Comparison of ENCODE assay signal across 13 cellular contexts in the genomic region with DNA sequence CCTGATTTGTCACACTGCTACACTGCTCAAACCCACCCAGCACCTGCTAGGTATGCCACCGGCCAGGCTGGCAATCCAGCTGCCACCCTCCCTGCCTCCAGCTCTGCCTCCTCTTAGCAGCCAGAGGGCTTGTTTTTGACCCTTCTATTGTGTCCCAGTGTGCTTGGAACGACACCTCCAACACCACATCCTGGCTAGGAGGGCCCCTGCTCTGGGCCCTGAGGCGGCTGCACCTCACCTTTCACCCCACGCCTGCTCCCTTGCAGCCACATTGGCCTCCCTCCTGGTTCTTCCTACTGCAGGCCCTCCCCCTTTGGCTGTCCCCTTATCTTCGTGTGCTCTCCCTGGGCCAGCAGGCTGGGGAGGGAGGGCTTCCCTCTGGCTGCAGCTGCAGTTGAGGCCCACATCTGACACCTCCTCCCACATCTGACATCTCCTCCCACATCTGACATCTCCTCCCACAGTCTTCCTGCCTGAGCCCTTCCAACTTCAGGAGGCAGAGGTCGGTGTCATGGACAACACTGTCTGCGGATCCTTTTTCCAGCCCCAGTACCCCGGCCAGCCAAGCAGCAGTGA. TPM values are rescaled to one million over a fixed set of nuclear protein-coding genes. Genes with fewer than 3 reads are reported as not detected.
DNase-seq lines count a peak whose midpoint lies in the region; ATAC-seq and TF ChIP-seq lines count a peak whose summit lies in the region.
"Not testable (repeated sequence)": the region's sequence is repeated elsewhere in the genome, so short reads cannot be mapped to it uniquely, and the experiment has no call there.
"Had no signal": no experiment of that assay in that cellular context is flagged by ENCODE, and none has a peak within 500 bp of the region (broad histone marks: within the 10 kb centered on the region; RNA-seq: fewer than 3 reads in every experiment).

No MANE protein-coding gene starts in this region.

- H3K4me1 Mint-ChIP-seq in activated CD8-positive, alpha-beta T cell treated with anti-CD3 and anti-CD28 coated beads for 36 hours (ENCODE audit: low read depth); effector memory CD8-positive, alpha-beta T cell (ENCODE audit: low read depth in 2 of 2); natural killer cell treated with Interleukin-12 subunit alpha and Interleukin-12 subunit beta and Interleukin-15 and Interleukin-18, amount 100 ng/mL, for 72 hours (ENCODE audit: low read depth in 2 of 2); stimulated activated naive CD8-positive, alpha-beta T cell treated with anti-CD3 and anti-CD28 coated beads, Interleukin-15, amount 100 ng/mL, for 72 hours: not testable (repeated sequence)

- not testable (repeated sequence) for H3K9me3 Mint-ChIP-seq in activated CD8-positive, alpha-beta T cell treated with anti-CD3 and anti-CD28 coated beads for 36 hours; effector memory CD8-positive, alpha-beta T cell; natural killer cell treated with Interleukin-12 subunit alpha and Interleukin-12 subunit beta and Interleukin-15 and Interleukin-18, amount 100 ng/mL, for 72 hours; stimulated activated naive CD8-positive, alpha-beta T cell treated with anti-CD3 and anti-CD28 coated beads, Interleukin-15, amount 100 ng/mL, for 72 hours

- POLR2A ChIA-PET in activated CD8-positive, alpha-beta T cell treated with anti-CD3 and anti-CD28 coated beads for 36 hours (lab: Charles Lee) = not testable (repeated sequence)

- not testable (repeated sequence) for H3K4me3 ChIP-seq in DND-41 (ENCODE audit: low read depth in 1 of 2, low read length in 2 of 2); left lung

- H2AFZ ChIP-seq in DND-41 (ENCODE audit: low read depth, low read length) = not testable (repeated sequence)

- H3K36me3 Mint-ChIP-seq in activated CD8-positive, alpha-beta T cell treated with anti-CD3 and anti-CD28 coated beads for 36 hours (ENCODE audit: low read depth); effector memory CD8-positive, alpha-beta T cell (ENCODE audit: insufficient read depth); natural killer cell treated with Interleukin-12 subunit alpha and Interleukin-12 subunit beta and Interleukin-15 and Interleukin-18, amount 100 ng/mL, for 72 hours: not testable (repeated sequence)

- not testable (repeated sequence) for TF ChIP-seq CTCF in DND-41 (IDR thresholded peaks at IDR 0.05; ENCODE audit: borderline replicate concordance, extremely low read depth, low read length, poor library complexity, severe bottlenecking); activated CD8-positive, alpha-beta T cell treated with anti-CD3 and anti-CD28 coated beads for 36 hours (IDR thresholded peaks at IDR 0.05); left lung (IDR thresholded peaks at IDR 0.05)

- not testable (repeated sequence) for H3K79me2 ChIP-seq in DND-41 (ENCODE audit: insufficient read depth, low read length)

- H3K36me3 ChIP-seq in DND-41 (ENCODE audit: insufficient read depth, low read length); left lung: not testable (repeated sequence)

- not testable (repeated sequence) for H4K20me1 ChIP-seq in DND-41 (ENCODE audit: insufficient read depth, low read length)

- not testable (repeated sequence) for H3K27me3 ChIP-seq in DND-41 (ENCODE audit: insufficient read depth, low read length, poor library complexity); left lung

- peak; percentile 64; the same call in 1 of the 3 replicates for ATAC-seq in DND-41 (ENCODE audit: insufficient read depth, low read depth)
- peak; percentile 30 for ATAC-seq in activated CD8-positive, alpha-beta T cell treated with anti-CD3 and anti-CD28 coated beads for 36 hours
- peak; percentile 46 for ATAC-seq in effector memory CD8-positive, alpha-beta T cell (replicated peaks)
- ATAC-seq in Right ventricle myocardium inferior = peak; percentile 66
- peak; percentile 81 to 87 for ATAC-seq in left cardiac atrium
- ATAC-seq in left lung = peak; percentile 32
- ATAC-seq in natural killer cell treated with Interleukin-12 subunit alpha and Interleukin-12 subunit beta and Interleukin-15 and Interleukin-18, amount 100 ng/mL, for 72 hours = peak; percentile 73 to 76
- ATAC-seq in stimulated activated naive CD8-positive, alpha-beta T cell treated with anti-CD3 and anti-CD28 coated beads, Interleukin-15, amount 100 ng/mL, for 72 hours = peak; percentile 16

- H3K27ac ChIP-seq in DND-41 (ENCODE audit: low read length); left lung: not testable (repeated sequence)

- not testable (repeated sequence) for H3K4me3 Mint-ChIP-seq in activated CD8-positive, alpha-beta T cell treated with anti-CD3 and anti-CD28 coated beads for 36 hours; effector memory CD8-positive, alpha-beta T cell; natural killer cell treated with Interleukin-12 subunit alpha and Interleukin-12 subunit beta and Interleukin-15 and Interleukin-18, amount 100 ng/mL, for 72 hours; stimulated activated naive CD8-positive, alpha-beta T cell treated with anti-CD3 and anti-CD28 coated beads, Interleukin-15, amount 100 ng/mL, for 72 hours

- not testable (repeated sequence) for H3K27ac Mint-ChIP-seq in activated CD8-positive, alpha-beta T cell treated with anti-CD3 and anti-CD28 coated beads for 36 hours; effector memory CD8-positive, alpha-beta T cell; natural killer cell treated with Interleukin-12 subunit alpha and Interleukin-12 subunit beta and Interleukin-15 and Interleukin-18, amount 100 ng/mL, for 72 hours; stimulated activated naive CD8-positive, alpha-beta T cell treated with anti-CD3 and anti-CD28 coated beads, Interleukin-15, amount 100 ng/mL, for 72 hours

- H3K4me2 ChIP-seq in DND-41 (ENCODE audit: insufficient read depth, low read length) = not testable (repeated sequence)

- DNase-seq in DND-41; activated CD8-positive, alpha-beta T cell treated with anti-CD3 and anti-CD28 coated beads for 36 hours; effector memory CD8-positive, alpha-beta T cell; Right ventricle myocardium inferior (ENCODE audit: missing footprints); left cardiac atrium; left lung; natural killer cell treated with Interleukin-12 subunit alpha and Interleukin-12 subunit beta and Interleukin-15 and Interleukin-18, amount 100 ng/mL, for 72 hours (ENCODE audit: low spot score); stimulated activated naive CD8-positive, alpha-beta T cell treated with anti-CD3 and anti-CD28 coated beads, Interleukin-15, amount 100 ng/mL, for 72 hours: not testable (repeated sequence)

- CTCF ChIA-PET in activated CD8-positive, alpha-beta T cell treated with anti-CD3 and anti-CD28 coated beads for 36 hours (lab: Charles Lee) = not testable (repeated sequence)

- H3K9ac ChIP-seq in DND-41 (ENCODE audit: low read depth, low read length) = not testable (repeated sequence)

- H3K9me3 ChIP-seq in DND-41 (ENCODE audit: insufficient read depth, low read length, severe bottlenecking); left lung: not testable (repeated sequence)

- H3K27me3 Mint-ChIP-seq in activated CD8-positive, alpha-beta T cell treated with anti-CD3 and anti-CD28 coated beads for 36 hours; effector memory CD8-positive, alpha-beta T cell; natural killer cell treated with Interleukin-12 subunit alpha and Interleukin-12 subunit beta and Interleukin-15 and Interleukin-18, amount 100 ng/mL, for 72 hours; stimulated activated naive CD8-positive, alpha-beta T cell treated with anti-CD3 and anti-CD28 coated beads, Interleukin-15, amount 100 ng/mL, for 72 hours: not testable (repeated sequence)

- not testable (repeated sequence) for H3K4me1 ChIP-seq in DND-41 (ENCODE audit: insufficient read depth, low read length); left lung

- intact Hi-C loops in activated CD8-positive, alpha-beta T cell treated with anti-CD3 and anti-CD28 coated beads for 36 hours (cut with micrococcal nuclease); Right ventricle myocardium inferior (cut with DNase I); left cardiac atrium (cut with DNase I); left lung (cut with DNase I): not testable (repeated sequence)

RNA-seq across cellular contexts. Expression of gene CFC1, which starts 23.1 kb away (rescaled TPM):
- not detected for total RNA-seq in activated CD8-positive, alpha-beta T cell treated with anti-CD3 and anti-CD28 coated beads for 36 hours
- not detected for total RNA-seq in Right ventricle myocardium inferior
- total RNA-seq in left cardiac atrium = under 1 TPM in 1 of 2 donors, not detected in 1; 0.76 TPM
- total RNA-seq in left lung = not detected
- not detected for total RNA-seq in natural killer cell treated with Interleukin-12 subunit alpha and Interleukin-12 subunit beta and Interleukin-15 and Interleukin-18, amount 100 ng/mL, for 72 hours
- total RNA-seq: Caco-2; CD4-positive, alpha-beta T cell; Daoy; GM23338; HT-29 had no signal

RNA-seq across cellular contexts. Expression of gene POTEJ, which starts 34.9 kb away (rescaled TPM):
- total RNA-seq in activated CD8-positive, alpha-beta T cell treated with anti-CD3 and anti-CD28 coated beads for 36 hours = not detected
- total RNA-seq in Right ventricle myocardium inferior (not detected), left cardiac atrium (not detected), left lung (not detected)
- not detected for total RNA-seq in natural killer cell treated with Interleukin-12 subunit alpha and Interleukin-12 subunit beta and Interleukin-15 and Interleukin-18, amount 100 ng/mL, for 72 hours
- total RNA-seq: Caco-2; CD4-positive, alpha-beta T cell; HT-29 had no signal

RNA-seq across cellular contexts. Expression of gene CFC1B, which starts 55.3 kb away (rescaled TPM):
- not detected for total RNA-seq in activated CD8-positive, alpha-beta T cell treated with anti-CD3 and anti-CD28 coated beads for 36 hours
- not detected for total RNA-seq in Right ventricle myocardium inferior
- total RNA-seq in left cardiac atrium = not detected
- not detected for total RNA-seq in left lung
- not detected for total RNA-seq in natural killer cell treated with Interleukin-12 subunit alpha and Interleukin-12 subunit beta and Interleukin-15 and Interleukin-18, amount 100 ng/mL, for 72 hours
- total RNA-seq: Caco-2; CD4-positive, alpha-beta T cell; Daoy; GM23338; HT-29 had no signal

Comparison
In these comparisons a context has a peak if more than half of its experiments do, and no peak if none do; other contexts are left out.
1. ATAC-seq: peak in every context shown above with its lines; median percentile 84 in left cardiac atrium; 74 in natural killer cell treated with Interleukin-12 subunit alpha and Interleukin-12 subunit beta and Interleukin-15 and Interleukin-18, amount 100 ng/mL, for 72 hours; 66 in Right ventricle myocardium inferior; 64 in DND-41; 46 in effector memory CD8-positive, alpha-beta T cell; 32 in left lung; 30 in activated CD8-positive, alpha-beta T cell treated with anti-CD3 and anti-CD28 coated beads for 36 hours; 16 in stimulated activated naive CD8-positive, alpha-beta T cell treated with anti-CD3 and anti-CD28 coated beads, Interleukin-15, amount 100 ng/mL, for 72 hours.